25 cellular contexts compared by ENCODE assay signal in genomic region chr10:58843760-58844159, GRCh38.
DNase-seq lines count a peak whose midpoint lies in the region; ATAC-seq, FAIRE-seq and TF ChIP-seq lines count a peak whose summit lies in the region.
"Had no signal": no experiment of that assay in that cellular context is flagged by ENCODE, and none has a peak within 500 bp of the region (broad histone marks: within the 10 kb centered on the region; RNA-seq: fewer than 3 reads in every experiment).

No MANE protein-coding gene starts in this region.

- H3K9me3 ChIP-seq in NT2/D1 (ENCODE audit: insufficient read depth, low read length) (no peaks in the 10 kb centered on the region), H1 (ENCODE audit: insufficient read depth in 2 of 2, low read depth in 1 of 2, low read length in 1 of 2) (no peaks in the 10 kb centered on the region)
- H3K9me3 ChIP-seq: BLaER1 treated with 17β-estradiol and CSF1 and Interleukin-3, amounts not matched to agents 10 nM and 100 nM had no signal

- H3K36me3 ChIP-seq in NT2/D1 (ENCODE audit: insufficient read depth, insufficient read length, low read length) (no peaks in the 10 kb centered on the region), H1 (ENCODE audit: control insufficient read depth in 2 of 4, insufficient read depth in 4 of 4, low read length in 3 of 4) (no peaks in the 10 kb centered on the region)
- H3K36me3 ChIP-seq: BLaER1 treated with 17β-estradiol and CSF1 and Interleukin-3, amounts not matched to agents 10 nM and 100 nM had no signal

- no peak for TF ChIP-seq POLR2A in H1 (IDR thresholded peaks at IDR 0.05; ENCODE audit: control extremely low read depth in 1 of 2, low read depth in 2 of 2, low read length in 2 of 2)

- H3K27me3 Mint-ChIP-seq in nephron progenitor cell (ENCODE audit: low read depth, poor library complexity) = peaks cover 15% of the 10 kb centered on the region
- H3K27me3 Mint-ChIP-seq: B cell had no signal

- H2BK20ac ChIP-seq in H1 (ENCODE audit: low read length) = no peak overlapping the region

- no peaks in the 10 kb centered on the region for H3K36me3 Mint-ChIP-seq in nephron progenitor cell (ENCODE audit: low read depth)
- H3K36me3 Mint-ChIP-seq: CD8-positive, alpha-beta T cell had no signal

- H3K14ac ChIP-seq in H1 (ENCODE audit: insufficient read length) = no peak overlapping the region

- no peaks in the 10 kb centered on the region for H4K20me1 ChIP-seq in H1 (replicated peaks in 1 of 2; ENCODE audit: control insufficient read depth in 1 of 2, insufficient read depth in 2 of 2, low read length in 2 of 2)
- H4K20me1 ChIP-seq: BLaER1 treated with 17β-estradiol and CSF1 and Interleukin-3, amounts not matched to agents 10 nM and 100 nM had no signal

- CTCF ChIA-PET in H1 (lab: Charles Lee; ENCODE audit: partially characterized antibody) = interaction anchor here (0.6 to 1.6 kb wide), 6 partner anchors 12 to 330 kb away, joined by 3 to 8 read pairs (median 4); no protein-coding TSS in a partner anchor

- no peak overlapping the region for H2AFZ ChIP-seq in H1 (ENCODE audit: low read length)

- POLR2A ChIA-PET in H1 (lab: Charles Lee; ENCODE audit: partially characterized antibody) = no interaction called here

- H2BK15ac ChIP-seq in H1 (ENCODE audit: low read length) = no peak overlapping the region

- H2BK5ac ChIP-seq in H1 (ENCODE audit: low read depth, low read length) = no peak overlapping the region

- peaks cover 55% of the 10 kb centered on the region for H3K4me1 Mint-ChIP-seq in nephron progenitor cell
- H3K4me1 Mint-ChIP-seq: B cell had no signal

- no peak overlapping the region for H3K56ac ChIP-seq in H1 (replicated peaks; ENCODE audit: insufficient read length, low read depth, low read length)

- H3K4me3 Mint-ChIP-seq in nephron progenitor cell = peak overlapping the region; percentile 18
- H3K4me3 Mint-ChIP-seq: B cell; CD4-positive, alpha-beta T cell; CD8-positive, alpha-beta T cell had no signal

- TF ChIP-seq EP300 in H1 (IDR thresholded peaks at IDR 0.05; ENCODE audit: borderline replicate concordance in 1 of 2, low read depth in 2 of 2, low read length in 2 of 2) = no peak

- H3K4me1 ChIP-seq in NT2/D1 (ENCODE audit: insufficient read depth, insufficient read length) (no peaks in the 10 kb centered on the region), H1 (replicated peaks in 1 of 4; ENCODE audit: control insufficient read depth in 3 of 4, insufficient read depth in 4 of 4, low read length in 3 of 4) (peaks cover 0 to 2% (median 0%) of the 10 kb centered on the region in 4 experiments; a peak in 1 of 7 replicates), foreskin keratinocyte (no peaks in the 10 kb centered on the region)
- H3K4me1 ChIP-seq: BLaER1 treated with 17β-estradiol and CSF1 and Interleukin-3, amounts not matched to agents 10 nM and 100 nM had no signal

- no peak overlapping the region for H4K8ac ChIP-seq in H1 (ENCODE audit: extremely low read depth, insufficient read depth, low read length)

- no peak for ATAC-seq in foreskin keratinocyte
- ATAC-seq in HG02970 (IDR thresholded peaks at IDR 0.05; ENCODE audit: low FRiP score, unreplicated experiment) = no peak
- no peak for ATAC-seq in HG03108 (IDR thresholded peaks at IDR 0.05; ENCODE audit: unreplicated experiment)
- ATAC-seq: CD8-positive, alpha-beta T cell; GM12878 had no signal

- no peak overlapping the region for H2BK120ac ChIP-seq in H1 (replicated peaks; ENCODE audit: low read depth, low read length)

- H3K27me3 ChIP-seq in NT2/D1 (ENCODE audit: insufficient read depth, insufficient read length) (no peaks in the 10 kb centered on the region), H1 (replicated peaks in 1 of 4; ENCODE audit: control insufficient read depth in 3 of 4, extremely low read depth in 1 of 4, insufficient read depth in 3 of 4, low read length in 3 of 4) (no peaks in the 10 kb centered on the region), foreskin keratinocyte (no peaks in the 10 kb centered on the region)
- H3K27me3 ChIP-seq: BLaER1 treated with 17β-estradiol and CSF1 and Interleukin-3, amounts not matched to agents 10 nM and 100 nM had no signal

- no peak overlapping the region for H2BK12ac ChIP-seq in H1 (ENCODE audit: low read depth, low read length)

- H3K23ac ChIP-seq in H1 (ENCODE audit: insufficient read length) = no peak overlapping the region

- H3K4ac ChIP-seq in H1 (replicated peaks; ENCODE audit: insufficient read length, low read depth, low read length) = no peak overlapping the region

- H4K5ac ChIP-seq in H1 (ENCODE audit: insufficient read length, low read depth, low read length) = no peak overlapping the region

- peak; percentile 18 to 22; a peak in 2 of 4 replicates for TF ChIP-seq RAD21 in H1 (IDR thresholded peaks at IDR 0.05 in 1 of 2, conservative IDR thresholded peaks at IDR 0.05 in 1 of 2; ENCODE audit: low read depth in 2 of 2, low read length in 2 of 2)

- no peaks in the 10 kb centered on the region for H3K23me2 ChIP-seq in H1 (ENCODE audit: low read depth, low read length)

- WGBS in H1 (ENCODE audit: extremely low coverage in 1 of 2, insufficient coverage in 1 of 2, insufficient read length in 1 of 2, insufficient replicate concordance in 2 of 2, low coverage in 1 of 2, low lambda C conversion rate in 2 of 2, missing lambda C conversion rate in 1 of 2), 2 experiments = 88% methylated on average over 4 of the region's 4 CpGs; no CpG with 5 or more reads in 1 of the 2 experiments

- H3K9ac ChIP-seq in NT2/D1 (ENCODE audit: insufficient read length, low read depth) = no peak overlapping the region
- H3K9ac ChIP-seq in H1 (replicated peaks in 1 of 4; ENCODE audit: extremely low read depth in 1 of 4, low read depth in 3 of 4, low read length in 3 of 4) = no peak overlapping the region
- H3K9ac ChIP-seq: BLaER1 treated with 17β-estradiol and CSF1 and Interleukin-3, amounts not matched to agents 10 nM and 100 nM had no signal

- H3K18ac ChIP-seq in H1 (ENCODE audit: extremely low read depth, low read length) = no peak overlapping the region

- H3K4me2 ChIP-seq in H1 (ENCODE audit: insufficient read depth in 1 of 2, low read depth in 2 of 2, low read length in 2 of 2) = no peak overlapping the region
- H3K4me2 ChIP-seq: BLaER1 treated with 17β-estradiol and CSF1 and Interleukin-3, amounts not matched to agents 10 nM and 100 nM had no signal

- no peak overlapping the region for H2AK5ac ChIP-seq in H1 (ENCODE audit: low read depth, low read length)

- H3K27ac ChIP-seq in H1 (ENCODE audit: low read depth, low read length) = no peak overlapping the region
- no peak overlapping the region for H3K27ac ChIP-seq in foreskin keratinocyte
- H3K27ac ChIP-seq: BLaER1 treated with 17β-estradiol and CSF1 and Interleukin-3, amounts not matched to agents 10 nM and 100 nM; C4-2B had no signal

- H3K79me2 ChIP-seq in H1 (ENCODE audit: control insufficient read depth in 1 of 2, insufficient read depth in 2 of 2, low read length in 2 of 2) = no peaks in the 10 kb centered on the region

- no peak overlapping the region for H3K4me3 ChIP-seq in NT2/D1 (ENCODE audit: insufficient read length, low read depth)
- H3K4me3 ChIP-seq in H1 (ENCODE audit: extremely low read depth in 1 of 4, insufficient read depth in 2 of 4, low read depth in 3 of 4, low read length in 4 of 4) = no peak overlapping the region
- H3K4me3 ChIP-seq: BLaER1 treated with 17β-estradiol and CSF1 and Interleukin-3, amounts not matched to agents 10 nM and 100 nM; GM12878 had no signal

- no peak for TF ChIP-seq CTCF in H1 (IDR thresholded peaks at IDR 0.05; ENCODE audit: control extremely low read depth in 1 of 3, insufficient read depth in 1 of 3, low read depth in 1 of 3, low read length in 3 of 3)
- TF ChIP-seq CTCF in nephron progenitor cell (IDR thresholded peaks at IDR 0.05) = no peak
- no peak for TF ChIP-seq CTCF in foreskin keratinocyte (conservative IDR thresholded peaks at IDR 0.05)

- peak; percentile 2 for DNase-seq in NT2/D1 (ENCODE audit: low read depth, low spot score)
- DNase-seq in H1 (ENCODE audit: low read depth in 1 of 2, low spot score in 2 of 2) = no peak
- DNase-seq in iPS-NIHi7 (ENCODE audit: extremely low spot score) = peak; percentile 17
- DNase-seq in nephron progenitor cell = no peak
- no peak for DNase-seq in foreskin keratinocyte
- no peak for DNase-seq in COR-L47 (lab: John Stamatoyannopoulos, UW)
- DNase-seq: 8988T; AML-193; CD4-positive, alpha-beta T cell; CD8-positive, alpha-beta T cell; DMS 273 treated with DMSO at 0.1 percent for 48 hours; DMS153; DMS53; DMS79; DND-41; GDM1 had no signal

- H3K27ac Mint-ChIP-seq in nephron progenitor cell = no peak overlapping the region
- H3K27ac Mint-ChIP-seq: B cell; CD4-positive, alpha-beta T cell; CD8-positive, alpha-beta T cell had no signal

- FAIRE-seq in H1 (lab: Jason Lieb, UNC) = no peak
- FAIRE-seq: A204.1, GM12878, GM12892, GM18507 had no signal

- H4K91ac ChIP-seq in H1 (replicated peaks; ENCODE audit: insufficient read length, low read length) = no peak overlapping the region

- peaks cover 11% of the 10 kb centered on the region for H3K9me3 Mint-ChIP-seq in nephron progenitor cell
- H3K9me3 Mint-ChIP-seq: CD8-positive, alpha-beta T cell had no signal

- no peaks in the 10 kb centered on the region for H3K79me1 ChIP-seq in H1 (ENCODE audit: low read depth, low read length)

TF ChIP-seq in H1, 55 proteins besides CTCF, POLR2A, EP300 and RAD21 (continues in another document):
- TF ChIP-seq TCF12 (IDR thresholded peaks at IDR 0.05; ENCODE audit: low read depth, low read length) = no peak
- TF ChIP-seq SP2 (IDR thresholded peaks at IDR 0.05; ENCODE audit: low read length) = no peak
- no peak for TF ChIP-seq NRF1 (IDR thresholded peaks at IDR 0.05; ENCODE audit: low read depth, low read length)
- no peak for TF ChIP-seq ATF2 (IDR thresholded peaks at IDR 0.05; ENCODE audit: low read length)
- no peak for TF ChIP-seq SIX5 (IDR thresholded peaks at IDR 0.05; ENCODE audit: low read depth, low read length)
- TF ChIP-seq SP4 (IDR thresholded peaks at IDR 0.05; ENCODE audit: low read length) = no peak
- no peak for TF ChIP-seq SIN3A (conservative IDR thresholded peaks at IDR 0.05 in 1 of 2, IDR thresholded peaks at IDR 0.05 in 1 of 2; ENCODE audit: low read depth in 1 of 2, low read length in 2 of 2)
- no peak for TF ChIP-seq HDAC2 (IDR thresholded peaks at IDR 0.05; ENCODE audit: borderline replicate concordance in 1 of 2, low read depth in 2 of 2, low read length in 2 of 2)

Comparison
In these comparisons a context has a peak if more than half of its experiments do, and no peak if none do; other contexts are left out.
1. DNase-seq: peak in NT2/D1 (single experiment) and iPS-NIHi7 (single experiment); none in H1 (0 of 2), nephron progenitor cell (single experiment), foreskin keratinocyte (0 of 2) and COR-L47 (single experiment).